In the genomic region with DNA sequence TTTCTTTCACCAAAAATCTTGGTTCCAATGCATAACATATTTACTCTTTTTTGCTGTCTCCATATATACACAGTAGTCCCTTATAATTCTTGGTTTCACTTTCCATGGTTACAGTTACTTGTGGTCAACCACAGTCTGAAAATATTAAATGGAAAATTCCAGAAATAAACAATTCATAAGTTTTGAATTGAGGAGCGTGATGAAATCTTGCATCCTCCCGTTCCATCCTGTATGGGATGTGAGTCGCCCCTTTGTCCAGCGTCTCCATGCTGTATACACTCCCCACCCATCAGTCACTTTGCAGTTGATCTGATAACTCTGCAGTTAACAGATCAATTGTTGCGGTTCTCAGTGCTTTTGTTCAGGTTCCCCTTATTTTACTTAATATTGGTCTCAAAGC, we compare ENCODE assay signal across 8 cellular contexts. TPM values are rescaled to one million over a fixed set of nuclear protein-coding genes. Genes with fewer than 3 reads are reported as not detected.
DNase-seq lines count a peak whose midpoint lies in the region; ATAC-seq and TF ChIP-seq lines count a peak whose summit lies in the region.

No MANE protein-coding gene starts in this region.

- TF ChIP-seq CTCF in CD4-positive, alpha-beta T cell (IDR thresholded peaks at IDR 0.05) = no peak
- TF ChIP-seq CTCF in WTC11 (IDR thresholded peaks at IDR 0.05) (no peak), right atrium auricular region (IDR thresholded peaks at IDR 0.05) (no peak)

- no peaks in the 10 kb centered on the region for H3K9me3 ChIP-seq in CD4-positive, alpha-beta T cell (ENCODE audit: control insufficient read depth, low read length)
- H3K9me3 ChIP-seq in right atrium auricular region = no peaks in the 10 kb centered on the region

- POLR2A ChIA-PET in CD4-positive, alpha-beta T cell (lab: Charles Lee) = interaction anchor here (1.4 kb wide), 1 partner anchor 11 kb away, joined by 6 read pairs; the partner anchor contains the start of gene FAF2
- POLR2A ChIA-PET in WTC11 (lab: Charles Lee) = no interaction called here

- peaks cover 13% of the 10 kb centered on the region for H3K27me3 Mint-ChIP-seq in CD4-positive, alpha-beta T cell
- peaks cover 10% of the 10 kb centered on the region for H3K27me3 Mint-ChIP-seq in WTC11 (ENCODE audit: low read depth)

- H3K4me1 Mint-ChIP-seq in CD4-positive, alpha-beta T cell (ENCODE audit: low read depth) = peaks cover 8% of the 10 kb centered on the region
- peaks cover 6% of the 10 kb centered on the region for H3K4me1 Mint-ChIP-seq in WTC11

- no peaks in the 10 kb centered on the region for H3K27me3 ChIP-seq in CD4-positive, alpha-beta T cell (ENCODE audit: control insufficient read depth, insufficient read depth, low read length)
- no peaks in the 10 kb centered on the region for H3K27me3 ChIP-seq in right atrium auricular region

- no peak overlapping the region for H3K27ac Mint-ChIP-seq in CD4-positive, alpha-beta T cell
- H3K27ac Mint-ChIP-seq in WTC11 = no peak overlapping the region

- peak overlapping the region; percentile 40 for H3K4me3 Mint-ChIP-seq in CD4-positive, alpha-beta T cell
- no peak overlapping the region for H3K4me3 Mint-ChIP-seq in WTC11

- intact Hi-C loops in CD4-positive, alpha-beta T cell (cut with DNase I, micrococcal nuclease) = no loop called here

- H3K36me3 Mint-ChIP-seq in CD4-positive, alpha-beta T cell (ENCODE audit: low read depth) = no peaks in the 10 kb centered on the region
- H3K36me3 Mint-ChIP-seq in WTC11 = peaks cover 9% of the 10 kb centered on the region

- H3K4me3 ChIP-seq in right atrium auricular region = no peak overlapping the region

- no peaks in the 10 kb centered on the region for H3K36me3 ChIP-seq in right atrium auricular region

- peak; percentile 29 for ATAC-seq in CD4-positive, alpha-beta T cell (ENCODE audit: poor library complexity)
- no peak for ATAC-seq in WTC11
- no peak for ATAC-seq in HG02678 (IDR thresholded peaks at IDR 0.05; ENCODE audit: unreplicated experiment)
- ATAC-seq in GM18907 (IDR thresholded peaks at IDR 0.05; ENCODE audit: unreplicated experiment) = no peak

- no peak for DNase-seq in CD4-positive, alpha-beta T cell
- DNase-seq in LHCN-M2 (ENCODE audit: low read depth) = peak; percentile 63
- DNase-seq in WTC11 (ENCODE audit: low spot score) = no peak
- DNase-seq in iris pigment epithelial cell (ENCODE audit: low read depth) = peak; percentile 60
- DNase-seq in right atrium auricular region (ENCODE audit: low spot score) = no peak
- no peak for DNase-seq in inferior parietal cortex (ENCODE audit: extremely low spot score)

- H3K9me3 Mint-ChIP-seq in CD4-positive, alpha-beta T cell = no peaks in the 10 kb centered on the region
- peaks cover 16% of the 10 kb centered on the region for H3K9me3 Mint-ChIP-seq in WTC11

- no peaks in the 10 kb centered on the region for H3K4me1 ChIP-seq in right atrium auricular region

- no peak overlapping the region for H3K27ac ChIP-seq in CD4-positive, alpha-beta T cell (ENCODE audit: low read depth, low read length)
- no peak overlapping the region for H3K27ac ChIP-seq in right atrium auricular region

- CTCF ChIA-PET in CD4-positive, alpha-beta T cell (lab: Charles Lee) = interaction anchor here (0.9 kb wide), 1 partner anchor 160 kb away, joined by 3 read pairs; no protein-coding TSS in a partner anchor
- CTCF ChIA-PET in WTC11 (lab: Charles Lee) = interaction anchor here (1.0 kb wide), 1 partner anchor 11 kb away, joined by 6 read pairs; the partner anchor contains the start of gene FAF2

TF ChIP-seq in WTC11, 78 proteins besides CTCF, POLR2A, EP300 and RAD21:
- peak; percentile 87 for TF ChIP-seq GABPB1 (CRISPR knock-in tag; IDR thresholded peaks at IDR 0.05)
- TF ChIP-seq, protein P1, sequence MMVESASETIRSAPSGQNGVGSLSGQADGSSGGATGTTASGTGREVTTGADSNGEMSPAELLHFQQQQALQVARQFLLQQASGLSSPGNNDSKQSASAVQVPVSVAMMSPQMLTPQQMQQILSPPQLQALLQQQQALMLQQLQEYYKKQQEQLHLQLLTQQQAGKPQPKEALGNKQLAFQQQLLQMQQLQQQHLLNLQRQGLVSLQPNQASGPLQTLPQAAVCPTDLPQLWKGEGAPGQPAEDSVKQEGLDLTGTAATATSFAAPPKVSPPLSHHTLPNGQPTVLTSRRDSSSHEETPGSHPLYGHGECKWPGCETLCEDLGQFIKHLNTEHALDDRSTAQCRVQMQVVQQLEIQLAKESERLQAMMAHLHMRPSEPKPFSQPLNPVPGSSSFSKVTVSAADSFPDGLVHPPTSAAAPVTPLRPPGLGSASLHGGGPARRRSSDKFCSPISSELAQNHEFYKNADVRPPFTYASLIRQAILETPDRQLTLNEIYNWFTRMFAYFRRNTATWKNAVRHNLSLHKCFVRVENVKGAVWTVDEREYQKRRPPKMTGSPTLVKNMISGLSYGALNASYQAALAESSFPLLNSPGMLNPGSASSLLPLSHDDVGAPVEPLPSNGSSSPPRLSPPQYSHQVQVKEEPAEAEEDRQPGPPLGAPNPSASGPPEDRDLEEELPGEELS (CRISPR knock-in tag; IDR thresholded peaks at IDR 0.05) = no peak

RNA-seq across cellular contexts. Expression of gene FAF2, which starts 11.5 kb away (rescaled TPM):
- 10 to 100 TPM; 27.5 to 30.1 TPM for total RNA-seq in CD4-positive, alpha-beta T cell
- total RNA-seq in LHCN-M2 (2014; rRNA removed) = 37.9 and 42.4 TPM in 2 replicates
- polyA plus RNA-seq in LHCN-M2 (2012) = 22.4 TPM
- total RNA-seq in WTC11 (2021) = 31.9 to 32.9 TPM (median 32.1 TPM) in 3 replicates
- 10 to 100 TPM; 14.4 to 19.5 TPM for total RNA-seq in right atrium auricular region

RNA-seq across cellular contexts. Expression of gene CLTB, which starts 20.3 kb away (rescaled TPM):
- total RNA-seq in CD4-positive, alpha-beta T cell = 10 to 100 TPM; 69.5 to 73.2 TPM
- total RNA-seq in LHCN-M2 (2014; rRNA removed) (138 and 149 TPM in 2 replicates), WTC11 (2021) (28.6 to 33.8 TPM (median 30.3 TPM) in 3 replicates), right atrium auricular region (100 to 1,000 TPM; 241 to 341 TPM)
- polyA plus RNA-seq in LHCN-M2 (2012) = 235 TPM

RNA-seq across cellular contexts. Expression of gene HIGD2A, which starts 48.1 kb away (rescaled TPM):
- 100 to 1,000 TPM in 1 of 2 experiments, 10 to 100 TPM in 1; 98.2 to 104 TPM for total RNA-seq in CD4-positive, alpha-beta T cell
- total RNA-seq in LHCN-M2 (2014; rRNA removed) = 85.1 and 102 TPM in 2 replicates
- 208 TPM for polyA plus RNA-seq in LHCN-M2 (2012)
- 98.2 to 112 TPM (median 108 TPM) in 3 replicates for total RNA-seq in WTC11 (2021)
- 100 to 1,000 TPM; 231 to 249 TPM for total RNA-seq in right atrium auricular region

RNA-seq across cellular contexts. Expression of gene NOP16, which starts 48.2 kb away (rescaled TPM):
- 10 to 100 TPM; 12.0 to 14.5 TPM for total RNA-seq in CD4-positive, alpha-beta T cell
- total RNA-seq in LHCN-M2 (2014; rRNA removed) (21.7 and 28.1 TPM in 2 replicates), WTC11 (2021) (51.7 to 57.7 TPM (median 52.1 TPM) in 3 replicates), right atrium auricular region (10 to 100 TPM; 11.8 to 16.0 TPM)
- 44.6 TPM for polyA plus RNA-seq in LHCN-M2 (2012)

Comparison
In these comparisons a context has a peak if more than half of its experiments do, and no peak if none do; other contexts are left out.
1. DNase-seq: peak in LHCN-M2 (single experiment) and iris pigment epithelial cell (single experiment); none in CD4-positive, alpha-beta T cell (0 of 10), WTC11 (single experiment), right atrium auricular region (single experiment) and inferior parietal cortex (single experiment).